In the genomic region with DNA sequence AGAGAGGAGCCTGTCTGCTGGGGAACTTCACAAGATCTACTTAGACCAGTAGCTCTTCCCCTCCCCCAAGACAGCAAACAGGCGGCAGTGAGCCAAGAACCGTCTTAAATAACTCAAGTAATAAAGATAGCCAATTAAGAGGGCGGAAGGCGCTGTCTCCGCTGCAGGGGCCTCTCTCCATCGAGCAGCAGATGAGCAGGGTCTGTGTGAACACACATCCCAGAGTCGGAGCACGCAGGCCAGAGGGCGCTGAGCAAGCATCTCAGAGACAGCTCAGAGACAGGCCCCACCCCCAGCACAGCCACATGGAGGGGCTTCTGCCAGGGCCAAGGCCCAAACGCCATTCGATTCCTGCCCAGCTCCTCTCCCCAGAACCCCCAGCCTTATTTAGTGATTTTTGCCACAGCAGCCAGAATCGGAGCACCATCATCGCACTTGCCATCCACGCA, we compare ENCODE assay signal across 9 cellular contexts. TPM values are rescaled to one million over a fixed set of nuclear protein-coding genes. Genes with fewer than 3 reads are reported as not detected.
DNase-seq lines count a peak whose midpoint lies in the region; ATAC-seq, FAIRE-seq and TF ChIP-seq lines count a peak whose summit lies in the region.
"Had no signal": no experiment of that assay in that cellular context is flagged by ENCODE, and none has a peak within 500 bp of the region (broad histone marks: within the 10 kb centered on the region; RNA-seq: fewer than 3 reads in every experiment).

No MANE protein-coding gene starts in this region.

- TF ChIP-seq POLR2A in endothelial cell of umbilical vein (IDR thresholded peaks at IDR 0.05; ENCODE audit: low read depth, low read length), result no peak

- no peak overlapping the region for H3K9ac ChIP-seq in endothelial cell of umbilical vein (replicated peaks; ENCODE audit: extremely low read depth, insufficient read depth, low read length)

- dilution Hi-C loops in endothelial cell of umbilical vein (cut with MboI; ENCODE audit: extremely low pct_ligation_motif_present, low sequenced_read_pairs), result no loop called here

- no peak for ATAC-seq in GM18858 (IDR thresholded peaks at IDR 0.05; ENCODE audit: unreplicated experiment)
- ATAC-seq in HG03378 (IDR thresholded peaks at IDR 0.05; ENCODE audit: unreplicated experiment), result no peak

- H3K27ac ChIP-seq in endothelial cell of umbilical vein (ENCODE audit: insufficient read depth, low read depth, low read length), result no peak overlapping the region

- H3K9me3 ChIP-seq in Caco-2 (no peaks in the 10 kb centered on the region), endothelial cell of umbilical vein (replicated peaks; ENCODE audit: control insufficient read depth, insufficient read depth, low read length) (no peaks in the 10 kb centered on the region)

- peak overlapping the region; percentile 49 for H3K27ac Mint-ChIP-seq in Caco-2 (ENCODE audit: unreplicated experiment)
- peak overlapping the region; percentile 81 for H3K27ac Mint-ChIP-seq in neural crest cell (ENCODE audit: unreplicated experiment)

- no peak for FAIRE-seq in endothelial cell of umbilical vein (lab: Jason Lieb, UNC)

- CTCF ChIA-PET in Caco-2 (lab: Charles Lee) (no interaction called here), endothelial cell of umbilical vein (lab: Charles Lee) (interaction anchor here (1.0 to 8.0 kb wide), 5 partner anchors 8 to 38 kb away, joined by 3 to 66 read pairs (median 20); a partner anchor contains a TSS)

- H3K27me3 ChIP-seq in Caco-2 (replicated peaks; ENCODE audit: control insufficient read depth, insufficient read depth, low read length) (no peaks in the 10 kb centered on the region), endothelial cell of umbilical vein (ENCODE audit: control insufficient read depth in 2 of 2, insufficient read depth in 2 of 2, low read length in 2 of 2) (no peaks in the 10 kb centered on the region)

- H3K4me1 ChIP-seq in Caco-2 (peaks cover 22% of the 10 kb centered on the region), endothelial cell of umbilical vein (ENCODE audit: control insufficient read depth, extremely low read depth, insufficient read depth, low read length) (peaks cover 46% of the 10 kb centered on the region)

- no peak overlapping the region for H3K4me2 ChIP-seq in endothelial cell of umbilical vein (ENCODE audit: insufficient read depth, low read length)

- H3K27me3 Mint-ChIP-seq in Caco-2 (ENCODE audit: insufficient read depth, unreplicated experiment) (no peaks in the 10 kb centered on the region), neural crest cell (ENCODE audit: low read depth) (no peaks in the 10 kb centered on the region)

- H3K4me3 ChIP-seq in Caco-2 (ENCODE audit: low read depth, low read length) (no peak overlapping the region), endothelial cell of umbilical vein (replicated peaks in 1 of 3; ENCODE audit: insufficient read depth in 1 of 3, low read depth in 1 of 3, low read length in 3 of 3) (no peak overlapping the region)

- no peak for TF ChIP-seq CTCF in Caco-2 (IDR thresholded peaks at IDR 0.05; ENCODE audit: insufficient read depth in 1 of 2, low read depth in 1 of 2, low read length in 1 of 2, severe bottlenecking in 1 of 2, unreplicated experiment in 1 of 2)
- TF ChIP-seq CTCF in endothelial cell of umbilical vein (IDR thresholded peaks at IDR 0.05; ENCODE audit: extremely low read depth in 1 of 2, insufficient read depth in 1 of 2, low read depth in 1 of 2, low read length in 2 of 2), result no peak
- TF ChIP-seq CTCF in neural crest cell (conservative IDR thresholded peaks at IDR 0.05), result no peak

- no peak overlapping the region for H3K4me3 Mint-ChIP-seq in Caco-2 (ENCODE audit: unreplicated experiment)
- H3K4me3 Mint-ChIP-seq in neural crest cell, result peak overlapping the region; percentile 23

- peaks cover 28% of the 10 kb centered on the region for H3K4me1 Mint-ChIP-seq in Caco-2 (ENCODE audit: low read depth, unreplicated experiment)
- peaks cover 74% of the 10 kb centered on the region for H3K4me1 Mint-ChIP-seq in neural crest cell

- POLR2A ChIA-PET in Caco-2 (lab: Charles Lee), result no interaction called here
- POLR2A ChIA-PET in endothelial cell of umbilical vein (lab: Charles Lee), result no interaction called here

- no peaks in the 10 kb centered on the region for H3K9me1 ChIP-seq in endothelial cell of umbilical vein (replicated peaks; ENCODE audit: control insufficient read depth, extremely low read depth, insufficient read depth, low read length)

- intact Hi-C loops in Caco-2 (cut with micrococcal nuclease; ENCODE audit: unreplicated experiment), result no loop called here
- intact Hi-C loops in endothelial cell of umbilical vein (cut with micrococcal nuclease), result no loop called here

- H3K36me3 Mint-ChIP-seq in Caco-2 (ENCODE audit: insufficient read depth, unreplicated experiment) (peaks cover 9% of the 10 kb centered on the region), neural crest cell (ENCODE audit: low read depth) (no peaks in the 10 kb centered on the region)

- H3K9me3 Mint-ChIP-seq in Caco-2 (ENCODE audit: unreplicated experiment) (no peaks in the 10 kb centered on the region), neural crest cell (no peaks in the 10 kb centered on the region)

- no peaks in the 10 kb centered on the region for H3K36me3 ChIP-seq in Caco-2 (ENCODE audit: control insufficient read depth, insufficient read depth, low read length)
- no peaks in the 10 kb centered on the region for H3K36me3 ChIP-seq in endothelial cell of umbilical vein (ENCODE audit: control insufficient read depth in 2 of 2, extremely low read depth in 1 of 2, insufficient read depth in 2 of 2, low read length in 2 of 2)

- H2AFZ ChIP-seq in endothelial cell of umbilical vein (ENCODE audit: low read depth, low read length), result no peak overlapping the region

- BruUV-seq in Caco-2 (replicated peaks; lab: Mats Ljungman, UMichigan) (no TSS peak), endothelial cell of umbilical vein (replicated peaks; lab: Mats Ljungman, UMichigan) (no TSS peak)

- peaks cover 96% of the 10 kb centered on the region for H3K79me2 ChIP-seq in endothelial cell of umbilical vein (ENCODE audit: control insufficient read depth, insufficient read depth, low read length)

- no peak for DNase-seq in Caco-2
- peak; percentile 95 for DNase-seq in NCI-H82 treated with DMSO at 0.1 percent for 48 hours (lab: John Stamatoyannopoulos, UW; ENCODE audit: unreplicated experiment)
- peak; percentile 40 for DNase-seq in endothelial cell of umbilical vein (ENCODE audit: low read depth, low spot score)
- no peak for DNase-seq in neural crest cell (ENCODE audit: low read depth, low spot score)
- no peak for DNase-seq in OCI-M1 (lab: John Stamatoyannopoulos, UW)
- no peak for DNase-seq in NCI-H1092 treated with DMSO at 0.1 percent for 48 hours (lab: John Stamatoyannopoulos, UW)
- DNase-seq: NCI-H187 had no signal

- H4K20me1 ChIP-seq in endothelial cell of umbilical vein (replicated peaks; ENCODE audit: control insufficient read depth, extremely low read depth, insufficient read depth, low read length), result no peaks in the 10 kb centered on the region

TF ChIP-seq in endothelial cell of umbilical vein, 7 proteins besides CTCF, POLR2A, EP300 and RAD21:
- TF ChIP-seq, protein P1, sequence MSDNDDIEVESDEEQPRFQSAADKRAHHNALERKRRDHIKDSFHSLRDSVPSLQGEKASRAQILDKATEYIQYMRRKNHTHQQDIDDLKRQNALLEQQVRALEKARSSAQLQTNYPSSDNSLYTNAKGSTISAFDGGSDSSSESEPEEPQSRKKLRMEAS (IDR thresholded peaks at IDR 0.05; ENCODE audit: insufficient read depth, insufficient read length), result no peak
- TF ChIP-seq MYC (IDR thresholded peaks at IDR 0.05; ENCODE audit: low read depth, low read length) (no peak), JUN (IDR thresholded peaks at IDR 0.05; ENCODE audit: borderline replicate concordance, insufficient read depth, insufficient read length, low read depth) (no peak), POLR2AphosphoS5 (IDR thresholded peaks at IDR 0.05; ENCODE audit: insufficient read depth, low read depth, low read length) (no peak), EZH2 (IDR thresholded peaks at IDR 0.05; ENCODE audit: borderline replicate concordance, low read depth, low read length, severe bottlenecking) (no peak)
TF ChIP-seq in endothelial cell of umbilical vein: peak in this region for 0.

RNA-seq across cellular contexts. Expression of a gene that starts 11.1 kb away (rescaled TPM):
- total RNA-seq in Caco-2 (2022) (18.7 and 23.7 TPM in 2 replicates), endothelial cell of umbilical vein (31.1 and 35.1 TPM in 2 replicates), neural crest cell (9.8 and 9.9 TPM in 2 replicates)
- polyA plus RNA-seq in endothelial cell of umbilical vein, result 28.3 and 31.3 TPM in 2 replicates
- 22.7 and 26.3 TPM in 2 replicates for polyA plus RNA-seq in endothelial cell of umbilical vein (2011; cell fraction: cytosol; rRNA removed)
- 26.9 and 30.2 TPM in 2 replicates for polyA plus RNA-seq in endothelial cell of umbilical vein (2011; cell fraction: nucleus; rRNA removed)
- 23.3 and 30.7 TPM in 2 replicates for polyA plus RNA-seq in endothelial cell of umbilical vein (2012)
- 18.4 and 22.0 TPM in 2 replicates for polyA minus RNA-seq in endothelial cell of umbilical vein
- 2.8 TPM for polyA minus RNA-seq in endothelial cell of umbilical vein (2011; cell fraction: cytosol; rRNA and poly(A)+ RNA removed)
- polyA minus RNA-seq in endothelial cell of umbilical vein (2011; cell fraction: nucleus; rRNA and poly(A)+ RNA removed), result 18.1 and 20.8 TPM in 2 replicates

RNA-seq across cellular contexts. Expression of a gene that starts 43.1 kb away (rescaled TPM):
- total RNA-seq in Caco-2 (2022) (15.3 and 18.0 TPM in 2 replicates), endothelial cell of umbilical vein (17.4 and 18.6 TPM in 2 replicates), neural crest cell (18.4 and 19.5 TPM in 2 replicates)
- polyA plus RNA-seq in endothelial cell of umbilical vein, result 18.5 and 19.7 TPM in 2 replicates
- 14.8 and 15.4 TPM in 2 replicates for polyA plus RNA-seq in endothelial cell of umbilical vein (2011; cell fraction: cytosol; rRNA removed)
- 25.8 and 26.6 TPM in 2 replicates for polyA plus RNA-seq in endothelial cell of umbilical vein (2011; cell fraction: nucleus; rRNA removed)
- polyA plus RNA-seq in endothelial cell of umbilical vein (2012), result 8.9 and 11.3 TPM in 2 replicates
- 10.3 and 20.1 TPM in 2 replicates for polyA minus RNA-seq in endothelial cell of umbilical vein
- 10.5 TPM for polyA minus RNA-seq in endothelial cell of umbilical vein (2011; cell fraction: cytosol; rRNA and poly(A)+ RNA removed)
- 8.3 and 28.2 TPM in 2 replicates for polyA minus RNA-seq in endothelial cell of umbilical vein (2011; cell fraction: nucleus; rRNA and poly(A)+ RNA removed)

Comparison
In these comparisons a context has a peak if more than half of its experiments do, and no peak if none do; other contexts are left out.
1. DNase-seq: peak in NCI-H82 treated with DMSO at 0.1 percent for 48 hours (single experiment) and endothelial cell of umbilical vein (single experiment); none in Caco-2 (0 of 2), neural crest cell (single experiment), OCI-M1 (single experiment) and NCI-H1092 treated with DMSO at 0.1 percent for 48 hours (single experiment).